1 cellular context compared by ENCODE assay signal in genomic region chr15:63232943-63233342, GRCh38.
A peak's percentile ranks its signal among the peaks of the same experiment; 100 is the strongest.
TF ChIP-seq lines count a peak whose summit lies in the region.

No MANE protein-coding gene starts in this region.

TF ChIP-seq in K562, 482 proteins besides CTCF, POLR2A, EP300 and RAD21:
- 0 out of 2 replicates have a peak, but pooled peaks have one; percentile 8 for TF ChIP-seq CEBPB (tag; IDR thresholded peaks at IDR 0.05)
- TF ChIP-seq SETDB1 (IDR thresholded peaks at IDR 0.05; ENCODE audit: low read length) = no peak
